Comparison of ENCODE assay signal across 11 cellular contexts in genomic region chr10:30013684-30014246, GRCh38. TPM values are rescaled to one million over a fixed set of nuclear protein-coding genes. Genes with fewer than 3 reads are reported as not detected.
DNase-seq lines count a peak whose midpoint lies in the region; ATAC-seq, FAIRE-seq and TF ChIP-seq lines count a peak whose summit lies in the region.
"Had no signal": no experiment of that assay in that cellular context is flagged by ENCODE, and none has a peak within 500 bp of the region (broad histone marks: within the 10 kb centered on the region; RNA-seq: fewer than 3 reads in every experiment).

No MANE protein-coding gene starts in this region.

- H3K4me3 Mint-ChIP-seq in MCF 10A (ENCODE audit: unreplicated experiment) (no peak overlapping the region), nephron (peak overlapping the region in 2 of 3 experiments; percentile 31 to 33)

- no peak overlapping the region for H2BK15ac ChIP-seq in H1 (ENCODE audit: low read length)

- no peaks in the 10 kb centered on the region for H3F3A ChIP-seq in PC-3 (ENCODE audit: low read length, unreplicated experiment)

- H3K23me2 ChIP-seq in H1 (ENCODE audit: low read depth, low read length), result no peaks in the 10 kb centered on the region

- peak overlapping the region; percentile 48; the same call in 1 of the 2 replicates for H2BK20ac ChIP-seq in H1 (ENCODE audit: low read length)

- H2BK5ac ChIP-seq in H1 (ENCODE audit: low read depth, low read length), result no peak overlapping the region

- H4K8ac ChIP-seq in H1 (ENCODE audit: extremely low read depth, insufficient read depth, low read length), result no peak overlapping the region

- H3K4me1 ChIP-seq in mammary epithelial cell (ENCODE audit: insufficient read depth, low read length), result no peaks in the 10 kb centered on the region
- H3K4me1 ChIP-seq in H1 (replicated peaks in 1 of 4; ENCODE audit: control insufficient read depth in 3 of 4, insufficient read depth in 4 of 4, low read length in 3 of 4), result no peaks in the 10 kb centered on the region; a peak in 1 of 7 replicates
- no peaks in the 10 kb centered on the region for H3K4me1 ChIP-seq in PC-3 (ENCODE audit: insufficient read depth, low read length)

- no peak overlapping the region for H3K9ac ChIP-seq in mammary epithelial cell (ENCODE audit: insufficient read depth, low read length)
- no peak overlapping the region for H3K9ac ChIP-seq in H1 (replicated peaks in 1 of 4; ENCODE audit: extremely low read depth in 1 of 4, low read depth in 3 of 4, low read length in 3 of 4)
- no peak overlapping the region for H3K9ac ChIP-seq in PC-3 (ENCODE audit: low read length)

- H3K4ac ChIP-seq in H1 (replicated peaks; ENCODE audit: insufficient read length, low read depth, low read length), result no peak overlapping the region

- no peak overlapping the region for H3K23ac ChIP-seq in H1 (ENCODE audit: insufficient read length)

- H4K20me1 ChIP-seq in mammary epithelial cell (ENCODE audit: insufficient read depth, low read length) (no peaks in the 10 kb centered on the region), H1 (replicated peaks in 1 of 2; ENCODE audit: control insufficient read depth in 1 of 2, insufficient read depth in 2 of 2, low read length in 2 of 2) (no peaks in the 10 kb centered on the region), PC-3 (ENCODE audit: low read length) (no peaks in the 10 kb centered on the region)

- ATAC-seq in HG02981 (IDR thresholded peaks at IDR 0.05; ENCODE audit: unreplicated experiment) (no peak), PC-3 (no peak), HG03520 (IDR thresholded peaks at IDR 0.05; ENCODE audit: unreplicated experiment) (no peak)
- no peak for ATAC-seq in stimulated activated naive CD8-positive, alpha-beta T cell treated with anti-CD3 and anti-CD28 coated beads, Interleukin-15, Interleukin-2, amounts not matched to agents 100 U/mL and 50 U/mL, for 24 hours

- TF ChIP-seq POLR2A in H1 (IDR thresholded peaks at IDR 0.05; ENCODE audit: control extremely low read depth in 1 of 2, low read depth in 2 of 2, low read length in 2 of 2), result no peak

- H3K36me3 ChIP-seq in mammary epithelial cell (ENCODE audit: insufficient read depth, low read length) (no peaks in the 10 kb centered on the region), H1 (ENCODE audit: control insufficient read depth in 2 of 4, insufficient read depth in 4 of 4, low read length in 3 of 4) (no peaks in the 10 kb centered on the region), PC-3 (ENCODE audit: low read depth, low read length) (no peaks in the 10 kb centered on the region)

- H4K5ac ChIP-seq in H1 (ENCODE audit: insufficient read length, low read depth, low read length), result no peak overlapping the region

- no peak overlapping the region for H4K91ac ChIP-seq in H1 (replicated peaks; ENCODE audit: insufficient read length, low read length)

- TF ChIP-seq CTCF in MCF 10A (IDR thresholded peaks at IDR 0.05; ENCODE audit: unreplicated experiment), result no peak
- TF ChIP-seq CTCF in mammary epithelial cell (conservative IDR thresholded peaks at IDR 0.05 in 1 of 2, IDR thresholded peaks at IDR 0.05 in 1 of 2; ENCODE audit: extremely low read depth in 1 of 2, insufficient read depth in 1 of 2, low read depth in 1 of 2, low read length in 2 of 2), result no peak
- TF ChIP-seq CTCF in H1 (IDR thresholded peaks at IDR 0.05; ENCODE audit: control extremely low read depth in 1 of 3, insufficient read depth in 1 of 3, low read depth in 1 of 3, low read length in 3 of 3), result no peak
- TF ChIP-seq CTCF in nephron (IDR thresholded peaks at IDR 0.05; ENCODE audit: unreplicated experiment in 3 of 3), result no peak
- no peak for TF ChIP-seq CTCF in PC-3 (conservative IDR thresholded peaks at IDR 0.05; ENCODE audit: low read depth, low read length)

- no peak overlapping the region for H2AFZ ChIP-seq in mammary epithelial cell (ENCODE audit: low read depth, low read length)
- no peak overlapping the region for H2AFZ ChIP-seq in H1 (ENCODE audit: low read length)
- no peak overlapping the region for H2AFZ ChIP-seq in PC-3 (ENCODE audit: low read length)

- H3K27me3 Mint-ChIP-seq in MCF 10A (ENCODE audit: insufficient read depth, unreplicated experiment), result peaks cover 10% of the 10 kb centered on the region
- H3K27me3 Mint-ChIP-seq in nephron (ENCODE audit: low read depth), result peaks cover 3% of the 10 kb centered on the region

- no peak overlapping the region for H3K18ac ChIP-seq in H1 (ENCODE audit: extremely low read depth, low read length)

- no peak for TF ChIP-seq RAD21 in H1 (IDR thresholded peaks at IDR 0.05 in 1 of 2, conservative IDR thresholded peaks at IDR 0.05 in 1 of 2; ENCODE audit: low read depth in 2 of 2, low read length in 2 of 2)

- BruUV-seq in MCF 10A (replicated peaks; lab: Mats Ljungman, UMichigan) (no TSS peak), mammary epithelial cell (replicated peaks; lab: Mats Ljungman, UMichigan) (no TSS peak), PC-3 (replicated peaks; lab: Mats Ljungman, UMichigan) (no TSS peak)

- CTCF ChIA-PET in MCF 10A (lab: Yijun Ruan, JAX), result no interaction called here
- CTCF ChIA-PET in mammary epithelial cell (lab: Charles Lee; ENCODE audit: low non-redundant PET), result no interaction called here
- CTCF ChIA-PET in H1 (lab: Charles Lee; ENCODE audit: partially characterized antibody), result interaction anchor here (0.6 to 5.9 kb wide), 5 partner anchors 11 to 25 kb away, joined by 3 to 65 read pairs (median 4); no protein-coding TSS in a partner anchor
- CTCF ChIA-PET in PC-3 (lab: Charles Lee), result no interaction called here

- in situ Hi-C loops in mammary epithelial cell (cut with MboI; ENCODE audit: low sequenced_read_pairs in 2 of 2), result loop anchor here in 1 of 2 donors (25.0 kb wide), 1 partner anchor 224 kb away; no protein-coding TSS in a partner anchor

- H3K9me3 ChIP-seq in mammary epithelial cell (replicated peaks; ENCODE audit: insufficient read depth, low read length), result no peaks in the 10 kb centered on the region
- H3K9me3 ChIP-seq in H1 (ENCODE audit: insufficient read depth in 2 of 2, low read depth in 1 of 2, low read length in 1 of 2), result no peaks in the 10 kb centered on the region
- no peaks in the 10 kb centered on the region for H3K9me3 ChIP-seq in PC-3 (ENCODE audit: low read length)

- peaks cover 8% of the 10 kb centered on the region for H3K27me3 ChIP-seq in mammary epithelial cell (ENCODE audit: insufficient read depth, low read length)
- H3K27me3 ChIP-seq in H1 (replicated peaks in 1 of 4; ENCODE audit: control insufficient read depth in 3 of 4, extremely low read depth in 1 of 4, insufficient read depth in 3 of 4, low read length in 3 of 4), result no peaks in the 10 kb centered on the region
- no peaks in the 10 kb centered on the region for H3K27me3 ChIP-seq in PC-3 (ENCODE audit: low read length)

- H3K4me3 ChIP-seq in mammary epithelial cell (replicated peaks in 1 of 3; ENCODE audit: insufficient read depth in 1 of 3, low read depth in 2 of 3, low read length in 3 of 3) (no peak overlapping the region), H1 (ENCODE audit: extremely low read depth in 1 of 4, insufficient read depth in 2 of 4, low read depth in 3 of 4, low read length in 4 of 4) (no peak overlapping the region), PC-3 (ENCODE audit: low read length) (no peak overlapping the region)

- TF ChIP-seq EP300 in H1 (IDR thresholded peaks at IDR 0.05; ENCODE audit: borderline replicate concordance in 1 of 2, low read depth in 2 of 2, low read length in 2 of 2), result no peak

- DNase-seq in MCF 10A (ENCODE audit: unreplicated experiment) (peak; percentile 60), mammary epithelial cell (no peak), H1 (ENCODE audit: low read depth in 1 of 2, low spot score in 2 of 2) (no peak), PC-3 (no peak)
- DNase-seq in stimulated activated naive CD8-positive, alpha-beta T cell treated with anti-CD3 and anti-CD28 coated beads, Interleukin-15, Interleukin-2, amounts not matched to agents 100 U/mL and 50 U/mL, for 24 hours, result no peak
- DNase-seq: activated CD4-positive, alpha-beta T cell treated with anti-CD3 and anti-CD28 coated beads for 4 hours; NCI-H187 had no signal

- H3K9me3 Mint-ChIP-seq in MCF 10A (ENCODE audit: unreplicated experiment) (no peaks in the 10 kb centered on the region), nephron (no peaks in the 10 kb centered on the region)

- FAIRE-seq in H1 (lab: Jason Lieb, UNC), result no peak
- FAIRE-seq: bronchial epithelial cell had no signal

- H3K4me2 ChIP-seq in mammary epithelial cell (ENCODE audit: insufficient read depth, low read depth, low read length) (no peak overlapping the region), H1 (ENCODE audit: insufficient read depth in 1 of 2, low read depth in 2 of 2, low read length in 2 of 2) (no peak overlapping the region), PC-3 (ENCODE audit: low read length) (no peak overlapping the region)

- H3K4me1 Mint-ChIP-seq in MCF 10A (ENCODE audit: insufficient read depth, unreplicated experiment), result peaks cover 6% of the 10 kb centered on the region
- H3K4me1 Mint-ChIP-seq in nephron, result peaks cover 73% of the 10 kb centered on the region

- no peaks in the 10 kb centered on the region for H3K79me1 ChIP-seq in H1 (ENCODE audit: low read depth, low read length)

- H3K27ac Mint-ChIP-seq in MCF 10A (ENCODE audit: low read depth, unreplicated experiment), result peak overlapping the region; percentile 44
- peak overlapping the region; percentile 88 to 97 (median 97) for H3K27ac Mint-ChIP-seq in nephron

- H3K36me3 Mint-ChIP-seq in MCF 10A (ENCODE audit: insufficient read depth, unreplicated experiment) (no peaks in the 10 kb centered on the region), nephron (ENCODE audit: low read depth) (peaks cover 7% of the 10 kb centered on the region)

- H2BK120ac ChIP-seq in H1 (replicated peaks; ENCODE audit: low read depth, low read length), result no peak overlapping the region

- 24% methylated on average over 7 of the region's 7 CpGs for WGBS in mammary epithelial cell (ENCODE audit: low coverage, missing lambda C conversion rate)
- WGBS in H1 (ENCODE audit: extremely low coverage in 1 of 2, insufficient coverage in 1 of 2, insufficient read length in 1 of 2, insufficient replicate concordance in 2 of 2, low coverage in 1 of 2, low lambda C conversion rate in 2 of 2, missing lambda C conversion rate in 1 of 2), 2 experiments, result 89% methylated on average over 7 of the region's 7 CpGs; no CpG with 5 or more reads in 1 of the 2 experiments

- intact Hi-C loops in MCF 10A (cut with micrococcal nuclease), result no loop called here
- intact Hi-C loops in mammary epithelial cell (cut with micrococcal nuclease), result no loop called here
- intact Hi-C loops in PC-3 (cut with micrococcal nuclease), result no loop called here

- H3K9me2 ChIP-seq in PC-3 (replicated peaks; ENCODE audit: low read length), result no peaks in the 10 kb centered on the region

- no peak overlapping the region for H2AK5ac ChIP-seq in H1 (ENCODE audit: low read depth, low read length)

- dilution Hi-C loops in mammary epithelial cell (cut with HindIII; ENCODE audit: low sequenced_read_pairs), result loop anchor here (5.0 to 10.0 kb wide), 2 partner anchors 86 to 231 kb away; no protein-coding TSS in a partner anchor

- H3K56ac ChIP-seq in H1 (replicated peaks; ENCODE audit: insufficient read length, low read depth, low read length), result no peak overlapping the region

- H2BK12ac ChIP-seq in H1 (ENCODE audit: low read depth, low read length), result no peak overlapping the region

- no peaks in the 10 kb centered on the region for H3K79me2 ChIP-seq in mammary epithelial cell (ENCODE audit: insufficient read depth, low read length)
- H3K79me2 ChIP-seq in H1 (ENCODE audit: control insufficient read depth in 1 of 2, insufficient read depth in 2 of 2, low read length in 2 of 2), result no peaks in the 10 kb centered on the region
- H3K79me2 ChIP-seq in PC-3 (ENCODE audit: low read length), result no peaks in the 10 kb centered on the region

- H3K27ac ChIP-seq in mammary epithelial cell (ENCODE audit: insufficient read depth, low read depth, low read length), result no peak overlapping the region
- no peak overlapping the region for H3K27ac ChIP-seq in H1 (ENCODE audit: low read depth, low read length)
- H3K27ac ChIP-seq in PC-3 (ENCODE audit: low read length), result no peak overlapping the region

- POLR2A ChIA-PET in MCF 10A (lab: Yijun Ruan, JAX), result no interaction called here
- POLR2A ChIA-PET in H1 (lab: Charles Lee; ENCODE audit: partially characterized antibody), result interaction anchor here (1.4 kb wide), 1 partner anchor 220 kb away, joined by 3 read pairs; no protein-coding TSS in a partner anchor
- POLR2A ChIA-PET in PC-3 (lab: Charles Lee; ENCODE audit: unreplicated experiment), result interaction anchor here (0.6 kb wide), 1 partner anchor 25 kb away, joined by 3 read pairs; no protein-coding TSS in a partner anchor

- H3K14ac ChIP-seq in H1 (ENCODE audit: insufficient read length), result no peak overlapping the region

RNA-seq across cellular contexts. Expression of gene JCAD, which starts 45.6 kb away (rescaled TPM):
- 0.25 and 0.26 TPM in 2 replicates for total RNA-seq in MCF 10A (2022)
- under 1 TPM; 0.17 to 0.21 TPM for total RNA-seq in mammary epithelial cell
- 0.11 TPM for polyA plus RNA-seq in mammary epithelial cell
- polyA minus RNA-seq in mammary epithelial cell, result 17.6 TPM
- 2.9 and 5.2 TPM in 2 replicates for total RNA-seq in H1 (2021; fragmentation: NEBNext Ultra II Directional; extraction: Animal tissue kit (Norgen Biotek cat#: 25700))
- 0.56 and 0.75 TPM in 2 replicates for polyA plus RNA-seq in H1 (2011; rRNA removed)
- polyA plus RNA-seq in H1 (2011; cell fraction: cytosol; rRNA removed), result 1.0 TPM
- polyA plus RNA-seq in H1 (2011; cell fraction: nucleus; rRNA removed), result 0.93 TPM
- polyA plus RNA-seq in H1 (2012, experiment 1 of 2), result 1.6 to 2.3 TPM (median 1.7 TPM) in 4 replicates
- polyA plus RNA-seq in H1 (2012, experiment 2 of 2), result 0.31 TPM
- polyA plus RNA-seq in H1 (2013, experiment 1 of 2), result 1.1 TPM
- polyA plus RNA-seq in H1 (2013, experiment 2 of 2), result 1.3 TPM
- 2.3 and 2.6 TPM in 2 replicates for polyA minus RNA-seq in H1 (2011; rRNA and poly(A)+ RNA removed)
- 1.9 TPM for polyA minus RNA-seq in H1 (2011; cell fraction: cytosol; rRNA and poly(A)+ RNA removed)
- 1.5 TPM for polyA minus RNA-seq in H1 (2011; cell fraction: nucleus; rRNA and poly(A)+ RNA removed)
- 5.0 and 7.8 TPM in 2 replicates for total RNA-seq in PC-3 (2014; rRNA removed)
